Comparison of ENCODE assay signal across 8 cellular contexts in the genomic region with DNA sequence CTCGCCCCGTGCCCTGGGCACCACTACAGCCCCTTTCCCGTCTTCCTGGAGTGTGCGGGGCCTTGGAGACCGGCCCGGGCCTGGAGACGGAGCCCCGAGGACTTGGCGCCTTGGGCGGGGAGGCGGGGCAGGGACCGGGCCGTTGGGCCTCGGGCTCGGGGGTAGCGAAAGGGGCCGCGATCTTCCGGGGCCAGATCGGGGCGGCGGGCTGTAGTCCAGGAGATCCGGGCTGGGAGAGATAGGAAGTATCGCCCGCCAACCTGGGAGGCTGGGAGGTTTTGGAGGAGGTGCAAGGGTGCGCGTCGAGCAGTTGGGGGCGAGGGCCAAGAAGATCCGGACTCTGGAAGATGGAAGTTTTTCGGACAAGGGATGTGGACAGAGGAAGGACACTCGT. TPM values are rescaled to one million over a fixed set of nuclear protein-coding genes. Genes with fewer than 3 reads are reported as not detected.
DNase-seq lines count a peak whose midpoint lies in the region; ATAC-seq and TF ChIP-seq lines count a peak whose summit lies in the region.

No MANE protein-coding gene starts in this region.

- H3K4me3 Mint-ChIP-seq in T-helper 1 cell treated with Interleukin-12 subunit alpha and Interleukin-12 subunit beta and Interleukin-4 antibody, amounts not matched to agents 30 μg/mL and 1 μg/mL, for 36 hours = peak overlapping the region; percentile 89
- H3K4me3 Mint-ChIP-seq in stimulated activated naive CD8-positive, alpha-beta T cell treated with anti-CD3 and anti-CD28 coated beads, Interleukin-15, Interleukin-2, amounts not matched to agents 100 ng/mL and 50 ng/mL, for 24 hours = peak overlapping the region; percentile 99

- H3K36me3 Mint-ChIP-seq in T-helper 1 cell treated with Interleukin-12 subunit alpha and Interleukin-12 subunit beta and Interleukin-4 antibody, amounts not matched to agents 30 μg/mL and 1 μg/mL, for 36 hours (ENCODE audit: low read depth) = peaks cover 15% of the 10 kb centered on the region
- H3K36me3 Mint-ChIP-seq in stimulated activated naive CD8-positive, alpha-beta T cell treated with anti-CD3 and anti-CD28 coated beads, Interleukin-15, Interleukin-2, amounts not matched to agents 100 ng/mL and 50 ng/mL, for 24 hours (ENCODE audit: low read depth) = peaks cover 4% of the 10 kb centered on the region

- peaks cover 12% of the 10 kb centered on the region for H4K20me1 ChIP-seq in OCI-LY7 (ENCODE audit: insufficient read depth, low read length)

- H3K9me2 ChIP-seq in OCI-LY7 (ENCODE audit: insufficient read depth, low read length) = no peaks in the 10 kb centered on the region

- H3K9me3 ChIP-seq in OCI-LY7 (ENCODE audit: low read length) (no peaks in the 10 kb centered on the region), liver (ENCODE audit: control insufficient read depth in 4 of 4, low read length in 3 of 4) (no peaks in the 10 kb centered on the region)

- POLR2A ChIA-PET in OCI-LY7 (lab: Charles Lee) = interaction anchor here (1.4 kb wide), 1 partner anchor 16 kb away, joined by 4 read pairs; no protein-coding TSS in a partner anchor

- DNase-seq in T-helper 1 cell = no peak
- peak; percentile 42 for DNase-seq in OCI-LY7 (ENCODE audit: low spot score)
- DNase-seq in caudate nucleus (lab: John Stamatoyannopoulos, UW) = peak in 12 of 61 donors; percentile 20 to 62 (median 40)
- no peak for DNase-seq in germinal center (ENCODE audit: low spot score)

- TF ChIP-seq CTCF in OCI-LY7 (conservative IDR thresholded peaks at IDR 0.05; ENCODE audit: low read length) (no peak), liver (IDR thresholded peaks at IDR 0.05; ENCODE audit: low read depth, low read length, missing input control) (no peak)

- H3K36me3 ChIP-seq in OCI-LY7 (ENCODE audit: insufficient read depth, low read length) (no peaks in the 10 kb centered on the region; the same call in 1 of the 2 replicates), liver (ENCODE audit: control insufficient read depth in 4 of 4, insufficient read depth in 3 of 4, low read depth in 1 of 4, low read length in 3 of 4) (no peaks in the 10 kb centered on the region)

- H3K9ac ChIP-seq in liver (ENCODE audit: low read depth in 1 of 2, low read length in 2 of 2) = peak overlapping the region; percentile 84 to 95

- intact Hi-C loops in OCI-LY7 (cut with micrococcal nuclease; ENCODE audit: unreplicated experiment) = loop anchor here (1.0 kb wide), 1 partner anchor 15 kb away; a partner anchor contains a TSS

- H3K27me3 ChIP-seq in liver (ENCODE audit: control insufficient read depth in 4 of 4, insufficient read depth in 4 of 4, low read length in 3 of 4) = no peaks in the 10 kb centered on the region

- H3K27me3 Mint-ChIP-seq in T-helper 1 cell treated with Interleukin-12 subunit alpha and Interleukin-12 subunit beta and Interleukin-4 antibody, amounts not matched to agents 30 μg/mL and 1 μg/mL, for 36 hours (ENCODE audit: low read depth) = no peaks in the 10 kb centered on the region
- no peaks in the 10 kb centered on the region for H3K27me3 Mint-ChIP-seq in stimulated activated naive CD8-positive, alpha-beta T cell treated with anti-CD3 and anti-CD28 coated beads, Interleukin-15, Interleukin-2, amounts not matched to agents 100 ng/mL and 50 ng/mL, for 24 hours

- peak overlapping the region; percentile 22 for H3K27ac ChIP-seq in OCI-LY7 (ENCODE audit: low read depth, low read length, poor library complexity, severe bottlenecking)
- peak overlapping the region; percentile 52 for H3K27ac ChIP-seq in caudate nucleus (ENCODE audit: low read depth, low read length)
- H3K27ac ChIP-seq in liver (ENCODE audit: low read depth in 1 of 2, low read length in 2 of 2) = peak overlapping the region; percentile 85 to 88

- H3K27ac Mint-ChIP-seq in T-helper 1 cell treated with Interleukin-12 subunit alpha and Interleukin-12 subunit beta and Interleukin-4 antibody, amounts not matched to agents 30 μg/mL and 1 μg/mL, for 36 hours = peak overlapping the region; percentile 90
- peak overlapping the region; percentile 74 for H3K27ac Mint-ChIP-seq in stimulated activated naive CD8-positive, alpha-beta T cell treated with anti-CD3 and anti-CD28 coated beads, Interleukin-15, Interleukin-2, amounts not matched to agents 100 ng/mL and 50 ng/mL, for 24 hours

- no TSS peak for BruUV-seq in OCI-LY7 (replicated peaks; lab: Mats Ljungman, UMichigan)

- peak; percentile 36 for ATAC-seq in HG02678 (IDR thresholded peaks at IDR 0.05; ENCODE audit: unreplicated experiment)

- H3K4me3 ChIP-seq in OCI-LY7 (ENCODE audit: low read depth, low read length, poor library complexity, severe bottlenecking) (peak overlapping the region; percentile 79), liver (ENCODE audit: low read depth in 1 of 3, low read length in 3 of 3) (peak overlapping the region; percentile 77 to 98 (median 97))

- H3K79me2 ChIP-seq in OCI-LY7 (ENCODE audit: insufficient read depth, low read depth, low read length) = peaks cover 66% of the 10 kb centered on the region

- TF ChIP-seq RAD21 in liver (IDR thresholded peaks at IDR 0.05) = no peak

- H3K4me1 ChIP-seq in OCI-LY7 (ENCODE audit: insufficient read depth, low read length, poor library complexity, severe bottlenecking) = peaks cover 30% of the 10 kb centered on the region
- H3K4me1 ChIP-seq in liver (ENCODE audit: control insufficient read depth in 4 of 4, insufficient read depth in 4 of 4, low read length in 3 of 4) = peaks cover 1 to 21% (median 12%) of the 10 kb centered on the region in 4 donors

- under 1% methylated on average over 32 of the region's 32 CpGs for WGBS in liver

- peak overlapping the region; percentile 91 for H3K4me2 ChIP-seq in OCI-LY7 (ENCODE audit: low read length)

- 0 out of 2 replicates have a peak overlapping the region, but pooled peaks have one; percentile 11 for H2AFZ ChIP-seq in OCI-LY7 (ENCODE audit: low read length)

- H3K9me3 Mint-ChIP-seq in T-helper 1 cell treated with Interleukin-12 subunit alpha and Interleukin-12 subunit beta and Interleukin-4 antibody, amounts not matched to agents 30 μg/mL and 1 μg/mL, for 36 hours = no peaks in the 10 kb centered on the region
- no peaks in the 10 kb centered on the region for H3K9me3 Mint-ChIP-seq in stimulated activated naive CD8-positive, alpha-beta T cell treated with anti-CD3 and anti-CD28 coated beads, Interleukin-15, Interleukin-2, amounts not matched to agents 100 ng/mL and 50 ng/mL, for 24 hours

- peaks cover 35% of the 10 kb centered on the region for H3K4me1 Mint-ChIP-seq in T-helper 1 cell treated with Interleukin-12 subunit alpha and Interleukin-12 subunit beta and Interleukin-4 antibody, amounts not matched to agents 30 μg/mL and 1 μg/mL, for 36 hours (ENCODE audit: low read depth)
- H3K4me1 Mint-ChIP-seq in stimulated activated naive CD8-positive, alpha-beta T cell treated with anti-CD3 and anti-CD28 coated beads, Interleukin-15, Interleukin-2, amounts not matched to agents 100 ng/mL and 50 ng/mL, for 24 hours (ENCODE audit: low read depth) = peaks cover 43% of the 10 kb centered on the region

- CTCF ChIA-PET in OCI-LY7 (lab: Charles Lee; ENCODE audit: unreplicated experiment) = no interaction called here

TF ChIP-seq in liver, 16 proteins besides CTCF, POLR2A, EP300 and RAD21:
- TF ChIP-seq, protein P1, sequence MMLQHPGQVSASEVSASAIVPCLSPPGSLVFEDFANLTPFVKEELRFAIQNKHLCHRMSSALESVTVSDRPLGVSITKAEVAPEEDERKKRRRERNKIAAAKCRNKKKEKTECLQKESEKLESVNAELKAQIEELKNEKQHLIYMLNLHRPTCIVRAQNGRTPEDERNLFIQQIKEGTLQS (IDR thresholded peaks at IDR 0.05) = no peak
- TF ChIP-seq YY1 (IDR thresholded peaks at IDR 0.05) (no peak), HNF4G (IDR thresholded peaks at IDR 0.05) (no peak), JUND (IDR thresholded peaks at IDR 0.05) (no peak)
- TF ChIP-seq, protein P2, sequence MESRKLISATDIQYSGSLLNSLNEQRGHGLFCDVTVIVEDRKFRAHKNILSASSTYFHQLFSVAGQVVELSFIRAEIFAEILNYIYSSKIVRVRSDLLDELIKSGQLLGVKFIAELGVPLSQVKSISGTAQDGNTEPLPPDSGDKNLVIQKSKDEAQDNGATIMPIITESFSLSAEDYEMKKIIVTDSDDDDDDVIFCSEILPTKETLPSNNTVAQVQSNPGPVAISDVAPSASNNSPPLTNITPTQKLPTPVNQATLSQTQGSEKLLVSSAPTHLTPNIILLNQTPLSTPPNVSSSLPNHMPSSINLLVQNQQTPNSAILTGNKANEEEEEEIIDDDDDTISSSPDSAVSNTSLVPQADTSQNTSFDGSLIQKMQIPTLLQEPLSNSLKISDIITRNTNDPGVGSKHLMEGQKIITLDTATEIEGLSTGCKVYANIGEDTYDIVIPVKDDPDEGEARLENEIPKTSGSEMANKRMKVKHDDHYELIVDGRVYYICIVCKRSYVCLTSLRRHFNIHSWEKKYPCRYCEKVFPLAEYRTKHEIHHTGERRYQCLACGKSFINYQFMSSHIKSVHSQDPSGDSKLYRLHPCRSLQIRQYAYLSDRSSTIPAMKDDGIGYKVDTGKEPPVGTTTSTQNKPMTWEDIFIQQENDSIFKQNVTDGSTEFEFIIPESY (IDR thresholded peaks at IDR 0.05) = no peak

RNA-seq across cellular contexts. Expression of a gene that starts 0.5 kb away (rescaled TPM):
- total RNA-seq in OCI-LY7 (2014; rRNA removed; shearing (Covaris generic)) = 28.6 and 35.9 TPM in 2 replicates
- total RNA-seq in OCI-LY7 (2022) (46.9 and 59.9 TPM in 2 replicates), liver (10 to 100 TPM in 1 of 2 donors, 1 to 10 TPM in 1; 8.3 to 15.4 TPM)
- polyA plus RNA-seq in liver = 10 to 100 TPM in 1 of 2 donors, 1 to 10 TPM in 1; 8.8 to 37.7 TPM

RNA-seq across cellular contexts. Expression of a gene that starts 15.1 kb away (rescaled TPM):
- total RNA-seq in OCI-LY7 (2014; rRNA removed; shearing (Covaris generic)) = 14.9 and 15.9 TPM in 2 replicates
- total RNA-seq in OCI-LY7 (2022) (21.0 and 22.0 TPM in 2 replicates), liver (10 to 100 TPM; 13.5 to 24.2 TPM)
- 10 to 100 TPM; 25.8 to 29.0 TPM for polyA plus RNA-seq in liver

Comparison
In these comparisons a context has a peak if more than half of its experiments do, and no peak if none do; other contexts are left out.
1. H3K27ac ChIP-seq: peak in every context shown above with its lines; median percentile 86 in liver; 52 in caudate nucleus; 22 in OCI-LY7.